In genomic region chr17:76007131-76007849, GRCh38 we compare ENCODE assay signal across 21 cellular contexts. TPM values are rescaled to one million over a fixed set of nuclear protein-coding genes. Genes with fewer than 3 reads are reported as not detected.
"Had no signal": no experiment of that assay in that cellular context is flagged by ENCODE, and none has a peak within 500 bp of the region (broad histone marks: within the 10 kb centered on the region; RNA-seq: fewer than 3 reads in every experiment).

No MANE protein-coding gene starts in this region.

- H3K4me1 Mint-ChIP-seq: neural crest cell had no signal

- DNase-seq: activated CD4-positive, alpha-beta T cell treated with anti-CD3 and anti-CD28 coated beads for 1 hour; activated CD4-positive, alpha-beta T cell treated with anti-CD3 and anti-CD28 coated beads, Interleukin-2, amount 50 U/mL, for 48 hours; activated gamma-delta T cell; adrenal gland; cerebellar nuclear complex; effector CD8-positive, alpha-beta T cell; left ventricle myocardium inferior; stimulated activated CD4-positive, alpha-beta T cell treated with anti-CD3 and anti-CD28 coated beads, Interleukin-2, amount 100 ng/mL, for 24 hours; stimulated activated naive CD4-positive, alpha-beta T cell treated with Interleukin-2 at 50 U/mL for 16 hours; thyroid gland; WERI-Rb-1 had no signal

- H3K9me3 ChIP-seq: adrenal gland, esophagus muscularis mucosa, gastroesophageal sphincter, heart left ventricle, left ventricle myocardium inferior, prostate gland, right atrium auricular region, thyroid gland had no signal

- H3K27ac ChIP-seq: adrenal gland, esophagus muscularis mucosa, gastroesophageal sphincter, heart left ventricle, left ventricle myocardium inferior, prostate gland, right atrium auricular region, thyroid gland, WERI-Rb-1 had no signal

- H3K27me3 ChIP-seq: adrenal gland, esophagus muscularis mucosa, gastroesophageal sphincter, heart left ventricle, right atrium auricular region, thyroid gland had no signal

- H3K4me3 Mint-ChIP-seq: neural crest cell had no signal

- H3K36me3 ChIP-seq: adrenal gland, prostate gland, right atrium auricular region had no signal

- H3K4me3 ChIP-seq: adrenal gland, esophagus muscularis mucosa, gastroesophageal sphincter, heart left ventricle, left ventricle myocardium inferior, prostate gland, right atrium auricular region, thyroid gland had no signal

- ATAC-seq: activated naive CD4-positive, alpha-beta T cell treated with anti-CD3 and anti-CD28 coated beads, Interleukin-2, amount 50 U/mL, for 72 hours; gastroesophageal sphincter; heart left ventricle had no signal

- H3K9me3 Mint-ChIP-seq: activated naive CD4-positive, alpha-beta T cell treated with anti-CD3 and anti-CD28 coated beads, Interleukin-2, amount 50 U/mL, for 72 hours; neural crest cell had no signal

- H3K36me3 Mint-ChIP-seq: activated naive CD4-positive, alpha-beta T cell treated with anti-CD3 and anti-CD28 coated beads, Interleukin-2, amount 50 U/mL, for 72 hours had no signal

- H3K4me1 ChIP-seq: right atrium auricular region, thyroid gland had no signal

RNA-seq across cellular contexts. Expression of gene EVPL, which starts 19.8 kb away (rescaled TPM):
- total RNA-seq: astrocyte, left ventricle myocardium inferior, myocyte, neural crest cell, osteocyte had no signal
